ENCODE assay signal across 10 cellular contexts in the genomic region with DNA sequence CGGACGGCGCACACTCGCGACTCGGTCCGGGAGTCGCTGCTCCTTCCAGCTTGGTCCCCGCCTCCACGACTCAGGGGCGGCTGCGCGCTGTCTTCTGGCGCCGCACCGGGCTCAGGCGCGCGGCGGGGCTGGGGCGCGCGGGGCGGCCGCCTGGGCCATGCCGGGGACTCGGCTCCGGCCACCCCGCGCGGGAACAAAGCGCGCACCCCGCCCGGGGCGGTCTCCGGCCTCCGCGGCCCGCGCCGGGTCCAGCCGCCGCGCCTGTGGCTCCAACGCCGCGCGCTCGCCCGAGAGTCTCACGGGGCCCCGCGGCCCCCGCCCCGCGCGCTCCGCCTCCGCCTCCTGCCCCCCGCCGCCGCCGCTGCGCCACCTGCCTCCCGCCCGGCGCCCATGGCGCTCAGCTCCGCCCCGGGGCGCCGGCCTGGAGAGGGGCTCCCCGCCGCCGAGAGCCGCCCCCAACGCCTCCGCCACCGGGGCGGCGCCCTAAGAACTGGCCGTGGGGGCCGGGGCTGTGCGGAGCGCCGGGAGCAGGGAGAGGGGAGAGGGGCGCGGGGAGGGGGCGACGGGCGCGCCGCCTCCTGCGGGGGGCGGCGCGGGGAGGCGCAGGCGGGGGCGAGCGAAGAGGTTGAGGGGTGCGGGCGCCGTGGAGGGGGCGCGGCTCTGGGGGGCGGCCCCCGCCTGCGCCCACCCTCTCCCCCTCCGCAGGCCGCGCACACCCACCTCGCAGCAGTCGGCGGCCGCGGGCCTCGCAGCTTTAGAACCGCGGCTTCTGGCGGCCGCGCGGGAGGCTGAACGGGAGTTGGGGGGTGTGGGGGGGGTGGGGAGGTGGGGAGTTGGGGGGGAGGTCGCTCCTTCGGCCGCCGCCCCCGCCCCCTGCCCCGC. TPM values are rescaled to one million over a fixed set of nuclear protein-coding genes. Genes with fewer than 3 reads are reported as not detected.
DNase-seq lines count a peak whose midpoint lies in the region; ATAC-seq and TF ChIP-seq lines count a peak whose summit lies in the region.
"Had no signal": no experiment of that assay in that cellular context is flagged by ENCODE, and none has a peak within 500 bp of the region (broad histone marks: within the 10 kb centered on the region; RNA-seq: fewer than 3 reads in every experiment).

No MANE protein-coding gene starts in this region.

- peak overlapping the region; percentile 55 to 61 (median 58) for H3K4me3 ChIP-seq in esophagus muscularis mucosa
- peak overlapping the region; percentile 59 to 65 (median 63) for H3K4me3 ChIP-seq in gastrocnemius medialis
- no peak overlapping the region for H3K4me3 ChIP-seq in MM.1S (ENCODE audit: low read length)
- H3K4me3 ChIP-seq: PC-9 had no signal

- no peaks in the 10 kb centered on the region for H3K9me3 ChIP-seq in esophagus muscularis mucosa
- H3K9me3 ChIP-seq in gastrocnemius medialis, result no peaks in the 10 kb centered on the region
- H3K9me3 ChIP-seq in MM.1S (replicated peaks; ENCODE audit: insufficient read depth, low read length), result no peaks in the 10 kb centered on the region

- no peaks in the 10 kb centered on the region for H4K20me1 ChIP-seq in MM.1S (ENCODE audit: insufficient read depth, low read length)

- TF ChIP-seq EP300 in esophagus muscularis mucosa (IDR thresholded peaks at IDR 0.05), result no peak

- ATAC-seq in HG03342 (IDR thresholded peaks at IDR 0.05; ENCODE audit: unreplicated experiment) (peak; percentile 13), gastrocnemius medialis (peak in 1 of 2 donors; percentile 22), GM21528 (IDR thresholded peaks at IDR 0.05; ENCODE audit: low FRiP score, unreplicated experiment) (no peak)

- DNase-seq in NCI-H1436 (lab: John Stamatoyannopoulos, UW) (peak; percentile 47), NCI-H1436 treated with DMSO at 0.1 percent for 48 hours (lab: John Stamatoyannopoulos, UW) (no peak), esophagus muscularis mucosa (ENCODE audit: extremely low spot score) (no peak), gastrocnemius medialis (no peak), AG20443 (ENCODE audit: low spot score) (no peak), MM.1S (no peak)

- H3K4me1 ChIP-seq in esophagus muscularis mucosa (peaks cover 30 to 58% (median 57%) of the 10 kb centered on the region in 4 donors), gastrocnemius medialis (peaks cover 18 to 21% of the 10 kb centered on the region in 2 donors), MM.1S (ENCODE audit: low read length) (no peaks in the 10 kb centered on the region)

- H3K4me2 ChIP-seq in MM.1S (ENCODE audit: low read depth, low read length), result no peak overlapping the region
- H3K4me2 ChIP-seq: PC-9 had no signal

- WGBS in esophagus muscularis mucosa, result 0% methylated on average over 39 of the region's 132 CpGs

- TF ChIP-seq CTCF in esophagus muscularis mucosa (IDR thresholded peaks at IDR 0.05) (no peak), gastrocnemius medialis (IDR thresholded peaks at IDR 0.05 in 4 of 5, conservative IDR thresholded peaks at IDR 0.05 in 1 of 5) (no peak), MM.1S (IDR thresholded peaks at IDR 0.05; ENCODE audit: low read length) (no peak)

- no peak overlapping the region for H3K9ac ChIP-seq in MM.1S (ENCODE audit: low read length)

- H3K36me3 ChIP-seq in esophagus muscularis mucosa (no peaks in the 10 kb centered on the region), gastrocnemius medialis (no peaks in the 10 kb centered on the region), MM.1S (replicated peaks; ENCODE audit: insufficient read depth, low read length) (no peaks in the 10 kb centered on the region)

- no peaks in the 10 kb centered on the region for H3K9me2 ChIP-seq in MM.1S (replicated peaks; ENCODE audit: insufficient read depth, low read length)

- H3K27me3 ChIP-seq in esophagus muscularis mucosa, result peaks cover 0 to 92% (median 17%) of the 10 kb centered on the region in 4 donors
- peaks cover 7 to 28% (median 25%) of the 10 kb centered on the region in 3 donors for H3K27me3 ChIP-seq in gastrocnemius medialis
- H3K27me3 ChIP-seq in MM.1S (replicated peaks; ENCODE audit: insufficient read depth, low read length), result no peaks in the 10 kb centered on the region

- TF ChIP-seq POLR2A in esophagus muscularis mucosa (IDR thresholded peaks at IDR 0.05; ENCODE audit: low read depth) (no peak), gastrocnemius medialis (IDR thresholded peaks at IDR 0.05) (peak in 1 of 2 donors; percentile 25)

- intact Hi-C loops in esophagus muscularis mucosa (cut with DNase I), result loop anchor here (10.0 kb wide), 1 partner anchor 224 kb away; no protein-coding TSS in a partner anchor
- intact Hi-C loops in gastrocnemius medialis (cut with DNase I; ENCODE audit: low total_unique reads), result loop anchor here (1.0 to 5.0 kb wide), 2 partner anchors 54 to 275 kb away; no protein-coding TSS in a partner anchor

- peaks cover 84% of the 10 kb centered on the region for H3K79me2 ChIP-seq in MM.1S (ENCODE audit: low read length)

- H3F3A ChIP-seq in MM.1S (ENCODE audit: insufficient read depth, low read length), result no peaks in the 10 kb centered on the region

- H2AFZ ChIP-seq in MM.1S (ENCODE audit: low read length), result no peak overlapping the region
- H2AFZ ChIP-seq: PC-9 had no signal

- in situ Hi-C loops in gastrocnemius medialis (cut with MboI; ENCODE audit: low sequenced_read_pairs in 4 of 4), result no loop called here

- H3K27ac ChIP-seq in esophagus muscularis mucosa (replicated peaks in 1 of 4) (peak overlapping the region; percentile 45 to 72 (median 65)), gastrocnemius medialis (peak overlapping the region; percentile 63 to 81 (median 77)), MM.1S (ENCODE audit: low read length) (no peak overlapping the region)
- H3K27ac ChIP-seq: epithelial cell of prostate, PC-9 had no signal

RNA-seq across cellular contexts. Expression of gene CBFA2T3, which starts 35.7 kb away (rescaled TPM):
- 10 to 100 TPM in 1 of 4 donors, 1 to 10 TPM in 3; 2.0 to 10.4 (median 3.5) TPM for total RNA-seq in esophagus muscularis mucosa
- 1 to 10 TPM in 3 of 4 donors, under 1 TPM in 1; 0.95 to 7.3 (median 3.3) TPM for total RNA-seq in gastrocnemius medialis
